Comparison of ENCODE assay signal across 1 cellular context in the genomic region with DNA sequence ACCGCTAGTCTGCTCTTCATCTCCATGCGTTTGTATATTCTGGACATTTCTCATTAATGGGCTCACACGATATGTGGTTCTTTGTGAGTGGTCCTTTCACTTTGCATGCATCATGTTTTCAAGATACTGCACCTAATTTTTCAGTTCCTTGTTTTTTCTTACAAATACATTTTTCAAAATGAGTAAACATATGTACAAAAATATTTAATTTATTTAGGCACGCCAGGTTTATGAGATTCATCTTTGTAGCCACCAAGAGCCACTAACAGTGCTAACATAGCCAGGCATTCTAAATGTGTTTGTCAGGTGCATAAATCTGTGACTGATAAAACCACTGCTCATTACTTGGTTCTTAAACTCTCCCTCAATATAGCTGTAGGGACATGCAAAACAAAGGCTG.
A peak's percentile ranks its signal among the peaks of the same experiment; 100 is the strongest.
TF ChIP-seq lines count a peak whose summit lies in the region.

No MANE protein-coding gene starts in this region.

TF ChIP-seq in GM12878, 131 proteins besides CTCF, POLR2A, EP300 and RAD21 (continued from another document):
- TF ChIP-seq, protein P1, sequence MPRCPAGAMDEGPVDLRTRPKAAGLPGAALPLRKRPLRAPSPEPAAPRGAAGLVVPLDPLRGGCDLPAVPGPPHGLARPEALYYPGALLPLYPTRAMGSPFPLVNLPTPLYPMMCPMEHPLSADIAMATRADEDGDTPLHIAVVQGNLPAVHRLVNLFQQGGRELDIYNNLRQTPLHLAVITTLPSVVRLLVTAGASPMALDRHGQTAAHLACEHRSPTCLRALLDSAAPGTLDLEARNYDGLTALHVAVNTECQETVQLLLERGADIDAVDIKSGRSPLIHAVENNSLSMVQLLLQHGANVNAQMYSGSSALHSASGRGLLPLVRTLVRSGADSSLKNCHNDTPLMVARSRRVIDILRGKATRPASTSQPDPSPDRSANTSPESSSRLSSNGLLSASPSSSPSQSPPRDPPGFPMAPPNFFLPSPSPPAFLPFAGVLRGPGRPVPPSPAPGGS (IDR thresholded peaks at IDR 0.05; ENCODE audit: borderline replicate concordance, insufficient read depth, low read depth, low read length, poor library complexity, severe bottlenecking), result peak; percentile 16
- TF ChIP-seq SPI1 (IDR thresholded peaks at IDR 0.05; ENCODE audit: borderline replicate concordance, insufficient read depth, low read depth, low read length) (peak; percentile 82), CREM (IDR thresholded peaks at IDR 0.05; ENCODE audit: low read depth) (peak; percentile 53; the same call in 1 of the 2 replicates), JUND (IDR thresholded peaks at IDR 0.05; ENCODE audit: low read depth, low read length) (no peak), TBL1XR1 (IDR thresholded peaks at IDR 0.05; ENCODE audit: low read depth, low read length) (no peak)
- TF ChIP-seq, protein P2, sequence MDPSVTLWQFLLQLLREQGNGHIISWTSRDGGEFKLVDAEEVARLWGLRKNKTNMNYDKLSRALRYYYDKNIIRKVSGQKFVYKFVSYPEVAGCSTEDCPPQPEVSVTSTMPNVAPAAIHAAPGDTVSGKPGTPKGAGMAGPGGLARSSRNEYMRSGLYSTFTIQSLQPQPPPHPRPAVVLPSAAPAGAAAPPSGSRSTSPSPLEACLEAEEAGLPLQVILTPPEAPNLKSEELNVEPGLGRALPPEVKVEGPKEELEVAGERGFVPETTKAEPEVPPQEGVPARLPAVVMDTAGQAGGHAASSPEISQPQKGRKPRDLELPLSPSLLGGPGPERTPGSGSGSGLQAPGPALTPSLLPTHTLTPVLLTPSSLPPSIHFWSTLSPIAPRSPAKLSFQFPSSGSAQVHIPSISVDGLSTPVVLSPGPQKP (IDR thresholded peaks at IDR 0.05; ENCODE audit: low read depth, low read length), result no peak
